21 cellular contexts compared by ENCODE assay signal in genomic region chr4:111871802-111872201, GRCh38.
"Had no signal": no experiment of that assay in that cellular context is flagged by ENCODE, and none has a peak within 500 bp of the region (broad histone marks: within the 10 kb centered on the region; RNA-seq: fewer than 3 reads in every experiment).

No MANE protein-coding gene starts in this region.

- H3K9me3 ChIP-seq: gastrocnemius medialis, lower lobe of right lung, thyroid gland, vagina had no signal

- H3K9ac ChIP-seq: parathyroid adenoma had no signal

- H3K27ac ChIP-seq: gastrocnemius medialis, lower lobe of right lung, parathyroid adenoma, stomach, thyroid gland, vagina had no signal

- H2AFZ ChIP-seq: parathyroid adenoma had no signal

- FAIRE-seq: keratinocyte had no signal

- H3K27me3 ChIP-seq: gastrocnemius medialis, stomach, thyroid gland, vagina had no signal

- H3K27me3 Mint-ChIP-seq: effector memory CD8-positive, alpha-beta T cell; progenitor cell of endocrine pancreas had no signal

- H3K27ac Mint-ChIP-seq: effector memory CD8-positive, alpha-beta T cell; immature natural killer cell; natural killer cell; progenitor cell of endocrine pancreas; stimulated activated effector memory CD8-positive, alpha-beta T cell treated with anti-CD3 and anti-CD28 coated beads, Interleukin-12 subunit alpha, Interleukin-12 subunit beta, amount 100 ng/mL, for 72 hours had no signal

- H3K4me3 Mint-ChIP-seq: effector memory CD8-positive, alpha-beta T cell; immature natural killer cell; natural killer cell; stimulated activated effector memory CD8-positive, alpha-beta T cell treated with anti-CD3 and anti-CD28 coated beads, Interleukin-12 subunit alpha, Interleukin-12 subunit beta, amount 100 ng/mL, for 72 hours had no signal

- H3K4me3 ChIP-seq: gastrocnemius medialis, lower lobe of right lung, smooth muscle cell, stomach, thyroid gland, vagina had no signal

- H3K4me1 Mint-ChIP-seq: immature natural killer cell; natural killer cell; stimulated activated effector memory CD8-positive, alpha-beta T cell treated with anti-CD3 and anti-CD28 coated beads, Interleukin-12 subunit alpha, Interleukin-12 subunit beta, amount 100 ng/mL, for 72 hours had no signal

- DNase-seq: cortex of kidney; effector memory CD8-positive, alpha-beta T cell; foreskin fibroblast; gastrocnemius medialis; head of caudate nucleus; immature natural killer cell; left ventricle myocardium superior; lower lobe of right lung; natural killer cell; stimulated activated CD4-positive, alpha-beta T cell treated with anti-CD3 and anti-CD28 coated beads, Interleukin-2, amount 100 ng/mL, for 24 hours; stimulated activated CD4-positive, alpha-beta T cell treated with anti-CD3 and anti-CD28 coated beads, Interleukin-4, amount 100 ng/mL, for 24 hours; stimulated activated naive CD4-positive, alpha-beta T cell treated with Interleukin-2 at 50 U/mL for 16 hours; stomach; thyroid gland; trophoblast cell had no signal

- H3K79me2 ChIP-seq: parathyroid adenoma had no signal

- H3K36me3 Mint-ChIP-seq: natural killer cell; stimulated activated effector memory CD8-positive, alpha-beta T cell treated with anti-CD3 and anti-CD28 coated beads, Interleukin-12 subunit alpha, Interleukin-12 subunit beta, amount 100 ng/mL, for 72 hours had no signal

- H3K4me1 ChIP-seq: gastrocnemius medialis, lower lobe of right lung, parathyroid adenoma, stomach, thyroid gland, vagina had no signal

- H3K36me3 ChIP-seq: gastrocnemius medialis, lower lobe of right lung, stomach, thyroid gland, vagina had no signal

- H3K4me2 ChIP-seq: smooth muscle cell had no signal
